Comparison of ENCODE assay signal across 1 cellular context in the genomic region with DNA sequence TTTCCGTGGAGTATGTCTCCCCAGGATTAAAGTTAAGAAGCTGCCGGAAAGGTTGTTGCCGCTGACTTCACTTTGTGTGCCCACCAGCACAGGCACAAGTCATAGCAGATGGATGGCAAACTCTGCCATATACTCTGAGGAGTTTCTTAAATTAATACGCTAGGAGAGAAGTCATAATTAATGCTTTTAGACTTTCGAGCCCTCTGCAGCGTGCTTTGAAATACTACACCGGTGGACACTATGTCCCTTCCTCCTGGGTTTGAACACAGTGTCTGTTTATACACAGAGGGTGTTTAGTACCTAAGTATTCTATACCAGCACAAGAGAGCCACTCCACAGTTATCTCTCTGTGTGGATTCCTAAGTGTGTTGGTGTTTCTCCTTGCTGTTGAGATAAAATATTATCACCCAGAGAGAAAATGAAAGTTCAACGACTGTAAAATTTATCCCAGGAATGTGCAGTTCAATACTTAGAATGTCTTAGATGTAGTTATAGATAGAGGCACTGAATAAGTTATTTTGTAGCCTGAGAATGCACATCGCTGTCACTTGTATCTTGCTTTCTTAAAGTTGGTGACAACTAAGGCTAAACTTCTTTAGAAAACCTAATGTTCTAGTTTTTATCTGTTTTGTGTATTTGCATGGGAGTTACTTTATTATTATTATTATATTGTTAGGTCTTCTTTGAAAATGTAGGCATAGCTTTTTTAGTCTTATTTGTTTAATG.
TF ChIP-seq lines count a peak whose summit lies in the region.

No MANE protein-coding gene starts in this region.

TF ChIP-seq in WTC11, 78 proteins besides CTCF, POLR2A, EP300 and RAD21 (continued from another document):
- TF ChIP-seq, protein P1, sequence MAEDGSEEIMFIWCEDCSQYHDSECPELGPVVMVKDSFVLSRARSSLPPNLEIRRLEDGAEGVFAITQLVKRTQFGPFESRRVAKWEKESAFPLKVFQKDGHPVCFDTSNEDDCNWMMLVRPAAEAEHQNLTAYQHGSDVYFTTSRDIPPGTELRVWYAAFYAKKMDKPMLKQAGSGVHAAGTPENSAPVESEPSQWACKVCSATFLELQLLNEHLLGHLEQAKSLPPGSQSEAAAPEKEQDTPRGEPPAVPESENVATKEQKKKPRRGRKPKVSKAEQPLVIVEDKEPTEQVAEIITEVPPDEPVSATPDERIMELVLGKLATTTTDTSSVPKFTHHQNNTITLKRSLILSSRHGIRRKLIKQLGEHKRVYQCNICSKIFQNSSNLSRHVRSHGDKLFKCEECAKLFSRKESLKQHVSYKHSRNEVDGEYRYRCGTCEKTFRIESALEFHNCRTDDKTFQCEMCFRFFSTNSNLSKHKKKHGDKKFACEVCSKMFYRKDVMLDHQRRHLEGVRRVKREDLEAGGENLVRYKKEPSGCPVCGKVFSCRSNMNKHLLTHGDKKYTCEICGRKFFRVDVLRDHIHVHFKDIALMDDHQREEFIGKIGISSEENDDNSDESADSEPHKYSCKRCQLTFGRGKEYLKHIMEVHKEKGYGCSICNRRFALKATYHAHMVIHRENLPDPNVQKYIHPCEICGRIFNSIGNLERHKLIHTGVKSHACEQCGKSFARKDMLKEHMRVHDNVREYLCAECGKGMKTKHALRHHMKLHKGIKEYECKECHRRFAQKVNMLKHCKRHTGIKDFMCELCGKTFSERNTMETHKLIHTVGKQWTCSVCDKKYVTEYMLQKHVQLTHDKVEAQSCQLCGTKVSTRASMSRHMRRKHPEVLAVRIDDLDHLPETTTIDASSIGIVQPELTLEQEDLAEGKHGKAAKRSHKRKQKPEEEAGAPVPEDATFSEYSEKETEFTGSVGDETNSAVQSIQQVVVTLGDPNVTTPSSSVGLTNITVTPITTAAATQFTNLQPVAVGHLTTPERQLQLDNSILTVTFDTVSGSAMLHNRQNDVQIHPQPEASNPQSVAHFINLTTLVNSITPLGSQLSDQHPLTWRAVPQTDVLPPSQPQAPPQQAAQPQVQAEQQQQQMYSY (CRISPR knock-in tag; IDR thresholded peaks at IDR 0.05), result no peak
- TF ChIP-seq, protein P2, sequence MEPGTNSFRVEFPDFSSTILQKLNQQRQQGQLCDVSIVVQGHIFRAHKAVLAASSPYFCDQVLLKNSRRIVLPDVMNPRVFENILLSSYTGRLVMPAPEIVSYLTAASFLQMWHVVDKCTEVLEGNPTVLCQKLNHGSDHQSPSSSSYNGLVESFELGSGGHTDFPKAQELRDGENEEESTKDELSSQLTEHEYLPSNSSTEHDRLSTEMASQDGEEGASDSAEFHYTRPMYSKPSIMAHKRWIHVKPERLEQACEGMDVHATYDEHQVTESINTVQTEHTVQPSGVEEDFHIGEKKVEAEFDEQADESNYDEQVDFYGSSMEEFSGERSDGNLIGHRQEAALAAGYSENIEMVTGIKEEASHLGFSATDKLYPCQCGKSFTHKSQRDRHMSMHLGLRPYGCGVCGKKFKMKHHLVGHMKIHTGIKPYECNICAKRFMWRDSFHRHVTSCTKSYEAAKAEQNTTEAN (CRISPR knock-in tag; IDR thresholded peaks at IDR 0.05), result no peak
- TF ChIP-seq, protein P3, sequence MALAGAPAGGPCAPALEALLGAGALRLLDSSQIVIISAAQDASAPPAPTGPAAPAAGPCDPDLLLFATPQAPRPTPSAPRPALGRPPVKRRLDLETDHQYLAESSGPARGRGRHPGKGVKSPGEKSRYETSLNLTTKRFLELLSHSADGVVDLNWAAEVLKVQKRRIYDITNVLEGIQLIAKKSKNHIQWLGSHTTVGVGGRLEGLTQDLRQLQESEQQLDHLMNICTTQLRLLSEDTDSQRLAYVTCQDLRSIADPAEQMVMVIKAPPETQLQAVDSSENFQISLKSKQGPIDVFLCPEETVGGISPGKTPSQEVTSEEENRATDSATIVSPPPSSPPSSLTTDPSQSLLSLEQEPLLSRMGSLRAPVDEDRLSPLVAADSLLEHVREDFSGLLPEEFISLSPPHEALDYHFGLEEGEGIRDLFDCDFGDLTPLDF (CRISPR knock-in tag; IDR thresholded peaks at IDR 0.05), result no peak
- TF ChIP-seq KAT7 (CRISPR knock-in tag; IDR thresholded peaks at IDR 0.05; ENCODE audit: borderline replicate concordance) (no peak), OVOL2 (CRISPR knock-in tag; IDR thresholded peaks at IDR 0.05; ENCODE audit: borderline replicate concordance) (no peak)
- TF ChIP-seq, protein P4, sequence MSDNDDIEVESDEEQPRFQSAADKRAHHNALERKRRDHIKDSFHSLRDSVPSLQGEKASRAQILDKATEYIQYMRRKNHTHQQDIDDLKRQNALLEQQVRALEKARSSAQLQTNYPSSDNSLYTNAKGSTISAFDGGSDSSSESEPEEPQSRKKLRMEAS (CRISPR knock-in tag; IDR thresholded peaks at IDR 0.05), result no peak
